ENCODE assay signal across 8 cellular contexts in the genomic region with DNA sequence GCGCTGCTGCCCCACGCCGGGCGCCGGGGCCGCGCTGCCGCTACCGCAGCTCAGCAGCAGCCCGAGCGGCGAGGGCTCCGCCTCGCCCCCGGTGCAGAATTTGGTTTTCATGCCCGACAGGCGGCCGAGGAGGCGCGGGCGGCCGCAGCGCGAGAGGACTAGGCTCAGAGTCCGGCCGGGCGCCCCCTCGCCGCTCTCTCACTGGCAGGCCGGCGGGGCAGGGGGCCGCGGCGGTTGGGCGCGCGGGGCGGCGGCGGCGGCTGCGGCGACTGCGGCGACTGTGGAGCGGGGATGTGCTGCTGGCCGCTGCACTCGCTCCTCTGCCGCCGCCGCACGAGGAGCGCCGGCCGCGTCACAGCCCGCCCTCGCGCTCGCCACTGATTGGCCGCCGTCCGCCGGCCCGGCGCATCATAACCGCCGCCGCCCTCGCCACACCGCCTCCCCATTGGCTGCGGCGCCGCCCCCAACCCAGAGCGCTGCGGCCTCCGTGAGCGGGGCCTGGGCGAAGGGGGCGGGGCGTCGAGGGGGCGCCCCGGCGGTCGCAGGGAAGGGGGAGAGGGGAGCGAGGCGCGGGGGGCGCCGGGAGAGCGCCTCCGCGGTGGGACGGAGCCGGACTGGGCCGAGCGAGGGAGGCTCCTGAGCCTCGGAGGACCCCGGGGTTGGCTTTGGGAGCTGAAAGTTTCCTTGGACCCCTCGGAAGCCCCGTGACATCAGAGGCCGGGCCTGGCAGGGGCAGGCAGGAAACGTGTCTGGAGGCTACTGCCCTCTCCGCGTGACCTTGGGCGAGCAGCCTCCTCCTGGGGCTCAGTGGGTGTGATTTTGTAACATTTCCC. TPM values are rescaled to one million over a fixed set of nuclear protein-coding genes. Genes with fewer than 3 reads are reported as not detected.
DNase-seq lines count a peak whose midpoint lies in the region; ATAC-seq and TF ChIP-seq lines count a peak whose summit lies in the region.

A gene (minus strand): TSS at position 322 of the 833 bp plus-strand sequence. CDS start 211 bp downstream, at position 111.

- H3K4me1 ChIP-seq in mammary epithelial cell (ENCODE audit: insufficient read depth, low read length) (peaks cover 12% of the 10 kb centered on the region), smooth muscle cell (ENCODE audit: low read depth) (peaks cover 21% of the 10 kb centered on the region)

- H3K36me3 ChIP-seq in mammary epithelial cell (ENCODE audit: insufficient read depth, low read length) (no peaks in the 10 kb centered on the region), smooth muscle cell (ENCODE audit: low read depth) (no peaks in the 10 kb centered on the region)

- peaks cover 70% of the 10 kb centered on the region for H3K4me1 Mint-ChIP-seq in WTC11

- peak within 1 kb of the TSS; percentile 73 for H3K4me3 ChIP-seq in AG04450 (ENCODE audit: low read depth, low read length)
- peak within 1 kb of the TSS; percentile 44 to 67 (median 67) for H3K4me3 ChIP-seq in mammary epithelial cell (replicated peaks in 1 of 3; ENCODE audit: insufficient read depth in 1 of 3, low read depth in 2 of 3, low read length in 3 of 3)
- peak within 1 kb of the TSS; percentile 78 for H3K4me3 ChIP-seq in smooth muscle cell

- no peaks in the 10 kb centered on the region for H3K9me3 ChIP-seq in AG04450 (ENCODE audit: control insufficient read depth, insufficient read depth, low read length)
- H3K9me3 ChIP-seq in mammary epithelial cell (replicated peaks; ENCODE audit: insufficient read depth, low read length): no peaks in the 10 kb centered on the region
- no peaks in the 10 kb centered on the region for H3K9me3 ChIP-seq in smooth muscle cell (replicated peaks; ENCODE audit: low read depth)

- peak within 1 kb of the TSS; percentile 96 for H3K4me3 Mint-ChIP-seq in WTC11

- ATAC-seq in GM18870 (IDR thresholded peaks at IDR 0.05; ENCODE audit: unreplicated experiment) (peak; percentile 40), HG03103 (IDR thresholded peaks at IDR 0.05; ENCODE audit: low read depth, unreplicated experiment) (peak; percentile 71), WTC11 (peak; percentile 91)

- H2AFZ ChIP-seq in mammary epithelial cell (ENCODE audit: low read depth, low read length): peak within 1 kb of the TSS; percentile 83
- H2AFZ ChIP-seq in smooth muscle cell (ENCODE audit: low read depth): peak within 1 kb of the TSS; percentile 78

- H3K27ac Mint-ChIP-seq in WTC11: peak within 1 kb of the TSS; percentile 98

- intact Hi-C loops in mammary epithelial cell (cut with micrococcal nuclease): loop anchor here (2.0 to 10.0 kb wide), 3 partner anchors 82 to 106 kb away; a partner anchor contains a TSS

- peak within 1 kb of the TSS; percentile 80 for H3K27ac ChIP-seq in AG04450 (ENCODE audit: low read depth, low read length)
- H3K27ac ChIP-seq in mammary epithelial cell (ENCODE audit: insufficient read depth, low read depth, low read length): peak within 1 kb of the TSS; percentile 33
- peak within 1 kb of the TSS; percentile 97 for H3K27ac ChIP-seq in smooth muscle cell (ENCODE audit: low read depth)

- TF ChIP-seq CTCF in AG04450 (IDR thresholded peaks at IDR 0.05; ENCODE audit: low read depth, low read length) (no peak), WTC11 (IDR thresholded peaks at IDR 0.05) (no peak), mammary epithelial cell (conservative IDR thresholded peaks at IDR 0.05 in 1 of 2, IDR thresholded peaks at IDR 0.05 in 1 of 2; ENCODE audit: extremely low read depth in 1 of 2, insufficient read depth in 1 of 2, low read depth in 1 of 2, low read length in 2 of 2) (no peak), smooth muscle cell (IDR thresholded peaks at IDR 0.05; ENCODE audit: borderline replicate concordance, insufficient read depth, poor library complexity, severe bottlenecking) (no peak)

- dilution Hi-C loops in mammary epithelial cell (cut with HindIII; ENCODE audit: low sequenced_read_pairs): no loop called here

- peak within 1 kb of the TSS; percentile 94 for H3K4me2 ChIP-seq in mammary epithelial cell (ENCODE audit: insufficient read depth, low read depth, low read length)
- peak within 1 kb of the TSS; percentile 91 for H3K4me2 ChIP-seq in smooth muscle cell

- CTCF ChIA-PET in AG04450 (lab: Charles Lee) (no interaction called here), WTC11 (lab: Charles Lee) (no interaction called here), mammary epithelial cell (lab: Charles Lee; ENCODE audit: low non-redundant PET) (no interaction called here)

- in situ Hi-C loops in mammary epithelial cell (cut with MboI; ENCODE audit: low sequenced_read_pairs in 2 of 2): no loop called here

- BruUV-seq in mammary epithelial cell (replicated peaks; lab: Mats Ljungman, UMichigan): no TSS peak

- POLR2A ChIA-PET in AG04450 (lab: Yijun Ruan, JAX): no interaction called here
- POLR2A ChIA-PET in WTC11 (lab: Charles Lee): no interaction called here

- H3K27me3 Mint-ChIP-seq in WTC11 (ENCODE audit: low read depth): no peaks in the 10 kb centered on the region

- peaks cover 8% of the 10 kb centered on the region for H3K36me3 Mint-ChIP-seq in WTC11

- H3K9ac ChIP-seq in mammary epithelial cell (ENCODE audit: insufficient read depth, low read length) (peak within 1 kb of the TSS; percentile 24), smooth muscle cell (ENCODE audit: low read depth) (peak within 1 kb of the TSS; percentile 95)

- H3K9me3 Mint-ChIP-seq in WTC11: no peaks in the 10 kb centered on the region

- DNase-seq in AG04450 (ENCODE audit: low read depth, low spot score): peak; percentile 41
- peak; percentile 94 for DNase-seq in NCI-H2196 (lab: John Stamatoyannopoulos, UW; ENCODE audit: unreplicated experiment)
- DNase-seq in WTC11 (ENCODE audit: low spot score): peak; percentile 95
- DNase-seq in mammary epithelial cell: peak; percentile 86
- peak; percentile 98 for DNase-seq in iPS-NIHi7 (ENCODE audit: extremely low spot score)
- peak; percentile 80 for DNase-seq in smooth muscle cell (lab: John Stamatoyannopoulos, UW; ENCODE audit: unreplicated experiment)

- WGBS in mammary epithelial cell (ENCODE audit: low coverage, missing lambda C conversion rate): no CpG with 5 or more reads among the region's 107 CpGs
- 2% methylated on average over 26 of the region's 107 CpGs for WGBS in smooth muscle cell (ENCODE audit: low lambda C conversion rate)

- H3K27me3 ChIP-seq in AG04450 (ENCODE audit: control insufficient read depth, insufficient read depth, low read length): no peaks in the 10 kb centered on the region
- H3K27me3 ChIP-seq in mammary epithelial cell (ENCODE audit: insufficient read depth, low read length): no peaks in the 10 kb centered on the region
- no peaks in the 10 kb centered on the region for H3K27me3 ChIP-seq in smooth muscle cell (ENCODE audit: low read depth)

- H3F3A ChIP-seq in smooth muscle cell (ENCODE audit: low read depth): peaks cover 14% of the 10 kb centered on the region

- H4K20me1 ChIP-seq in mammary epithelial cell (ENCODE audit: insufficient read depth, low read length) (no peaks in the 10 kb centered on the region), smooth muscle cell (ENCODE audit: low read depth) (peaks cover 41% of the 10 kb centered on the region)

- H3K79me2 ChIP-seq in mammary epithelial cell (ENCODE audit: insufficient read depth, low read length): peaks cover 20% of the 10 kb centered on the region
- peaks cover 35% of the 10 kb centered on the region for H3K79me2 ChIP-seq in smooth muscle cell (ENCODE audit: low read depth)

TF ChIP-seq in WTC11, 78 proteins besides CTCF, POLR2A, EP300 and RAD21 (continues in another document):
- TF ChIP-seq SP1 (CRISPR knock-in tag; conservative IDR thresholded peaks at IDR 0.05): peak; percentile 94
- TF ChIP-seq, protein P1, sequence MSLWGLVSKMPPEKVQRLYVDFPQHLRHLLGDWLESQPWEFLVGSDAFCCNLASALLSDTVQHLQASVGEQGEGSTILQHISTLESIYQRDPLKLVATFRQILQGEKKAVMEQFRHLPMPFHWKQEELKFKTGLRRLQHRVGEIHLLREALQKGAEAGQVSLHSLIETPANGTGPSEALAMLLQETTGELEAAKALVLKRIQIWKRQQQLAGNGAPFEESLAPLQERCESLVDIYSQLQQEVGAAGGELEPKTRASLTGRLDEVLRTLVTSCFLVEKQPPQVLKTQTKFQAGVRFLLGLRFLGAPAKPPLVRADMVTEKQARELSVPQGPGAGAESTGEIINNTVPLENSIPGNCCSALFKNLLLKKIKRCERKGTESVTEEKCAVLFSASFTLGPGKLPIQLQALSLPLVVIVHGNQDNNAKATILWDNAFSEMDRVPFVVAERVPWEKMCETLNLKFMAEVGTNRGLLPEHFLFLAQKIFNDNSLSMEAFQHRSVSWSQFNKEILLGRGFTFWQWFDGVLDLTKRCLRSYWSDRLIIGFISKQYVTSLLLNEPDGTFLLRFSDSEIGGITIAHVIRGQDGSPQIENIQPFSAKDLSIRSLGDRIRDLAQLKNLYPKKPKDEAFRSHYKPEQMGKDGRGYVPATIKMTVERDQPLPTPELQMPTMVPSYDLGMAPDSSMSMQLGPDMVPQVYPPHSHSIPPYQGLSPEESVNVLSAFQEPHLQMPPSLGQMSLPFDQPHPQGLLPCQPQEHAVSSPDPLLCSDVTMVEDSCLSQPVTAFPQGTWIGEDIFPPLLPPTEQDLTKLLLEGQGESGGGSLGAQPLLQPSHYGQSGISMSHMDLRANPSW (CRISPR knock-in tag; conservative IDR thresholded peaks at IDR 0.05; ENCODE audit: low read depth): no peak
- no peak for TF ChIP-seq CBFB (CRISPR knock-in tag; IDR thresholded peaks at IDR 0.05; ENCODE audit: low read depth)
- TF ChIP-seq TCF7 (CRISPR knock-in tag; IDR thresholded peaks at IDR 0.05; ENCODE audit: low read depth): no peak
- TF ChIP-seq ZNF396 (CRISPR knock-in tag; IDR thresholded peaks at IDR 0.05; ENCODE audit: borderline replicate concordance): no peak
- TF ChIP-seq GTF2I (CRISPR knock-in tag; conservative IDR thresholded peaks at IDR 0.05): no peak
- no peak for TF ChIP-seq SMAD4 (CRISPR knock-in tag; IDR thresholded peaks at IDR 0.05)
- no peak for TF ChIP-seq IRF2 (CRISPR knock-in tag; IDR thresholded peaks at IDR 0.05; ENCODE audit: borderline replicate concordance, low read depth)
- TF ChIP-seq, protein P2, sequence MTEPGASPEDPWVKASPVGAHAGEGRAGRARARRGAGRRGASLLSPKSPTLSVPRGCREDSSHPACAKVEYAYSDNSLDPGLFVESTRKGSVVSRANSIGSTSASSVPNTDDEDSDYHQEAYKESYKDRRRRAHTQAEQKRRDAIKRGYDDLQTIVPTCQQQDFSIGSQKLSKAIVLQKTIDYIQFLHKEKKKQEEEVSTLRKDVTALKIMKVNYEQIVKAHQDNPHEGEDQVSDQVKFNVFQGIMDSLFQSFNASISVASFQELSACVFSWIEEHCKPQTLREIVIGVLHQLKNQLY (CRISPR knock-in tag; IDR thresholded peaks at IDR 0.05): no peak
- TF ChIP-seq JUN (CRISPR knock-in tag; IDR thresholded peaks at IDR 0.05): no peak

RNA-seq across cellular contexts. Expression of the gene that starts here (rescaled TPM):
- polyA plus RNA-seq in AG04450 (2011; rRNA removed) (11.3 and 12.5 TPM in 2 replicates), mammary epithelial cell (4.4 TPM), smooth muscle cell (19.9 and 21.7 TPM in 2 replicates)
- 13.6 and 14.6 TPM in 2 replicates for polyA minus RNA-seq in AG04450 (2011; rRNA and poly(A)+ RNA removed)
- total RNA-seq in WTC11 (2021) (62.6 to 76.1 TPM (median 64.0 TPM) in 3 replicates), mammary epithelial cell (10 to 100 TPM; 11.5 to 13.2 TPM), smooth muscle cell (15.9 and 31.1 TPM in 2 replicates)
- 15.7 TPM for polyA minus RNA-seq in mammary epithelial cell

Comparison
In these comparisons a context has a peak if more than half of its experiments do, and no peak if none do; other contexts are left out.
1. Peak in every context shown above with its lines: DNase-seq, ATAC-seq, H3K4me3 ChIP-seq and H3K27ac ChIP-seq.
2. DNase-seq: peak in every context shown above with its lines; median percentile 98 in iPS-NIHi7; 95 in WTC11; 94 in NCI-H2196; 86 in mammary epithelial cell; 80 in smooth muscle cell; 41 in AG04450.
3. H3K27ac ChIP-seq: peak in every context shown above with its lines; median percentile 97 in smooth muscle cell; 80 in AG04450; 33 in mammary epithelial cell.
4. ATAC-seq: peak in every context shown above with its lines; median percentile 91 in WTC11; 71 in HG03103; 40 in GM18870.